15 cellular contexts compared by ENCODE assay signal in the genomic region with DNA sequence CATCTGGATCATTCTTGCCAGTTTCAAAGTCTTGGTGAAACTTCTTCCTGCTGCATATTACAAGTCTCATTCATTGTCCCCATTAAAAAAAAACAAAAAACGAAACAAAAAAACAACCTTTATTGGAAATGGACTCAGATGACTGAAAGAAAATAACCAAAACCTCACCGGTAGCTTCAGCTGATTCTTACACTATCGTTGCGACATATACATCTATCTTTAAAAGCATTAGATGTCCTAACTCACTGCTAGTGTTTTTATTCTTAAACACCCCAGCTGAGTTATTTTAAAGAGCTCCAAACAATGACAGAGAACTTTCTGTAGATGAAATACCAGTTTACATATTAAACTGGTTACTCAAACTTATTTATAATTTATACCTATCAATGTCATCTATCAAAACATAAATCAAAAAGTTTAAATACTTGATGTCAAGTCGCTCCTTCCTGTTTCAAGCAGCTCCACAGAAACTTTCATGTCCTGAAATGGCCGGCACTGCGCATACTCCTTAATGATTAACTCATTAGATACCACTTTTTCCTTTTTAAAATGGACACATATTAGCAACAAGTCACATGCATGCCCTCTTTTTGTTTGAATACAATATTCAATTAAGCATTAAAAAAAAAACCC.
DNase-seq lines count a peak whose midpoint lies in the region; ATAC-seq and TF ChIP-seq lines count a peak whose summit lies in the region.
"Had no signal": no experiment of that assay in that cellular context is flagged by ENCODE, and none has a peak within 500 bp of the region (broad histone marks: within the 10 kb centered on the region; RNA-seq: fewer than 3 reads in every experiment).

No MANE protein-coding gene starts in this region.

- H3K23ac ChIP-seq in IMR-90 (ENCODE audit: low read depth, low read length) = peak overlapping the region; percentile 8; the same call in 1 of the 2 replicates

- H3K36me3 ChIP-seq in IMR-90 (ENCODE audit: control insufficient read depth, insufficient read depth, low read length) (peaks cover 22% of the 10 kb centered on the region), iPS-15b (ENCODE audit: control insufficient read depth, insufficient read depth, low read length) (no peaks in the 10 kb centered on the region), testis (ENCODE audit: low read depth, missing control alignments) (no peaks in the 10 kb centered on the region)
- H3K36me3 ChIP-seq: heart left ventricle had no signal

- no peak overlapping the region for H2BK15ac ChIP-seq in IMR-90 (ENCODE audit: low read depth, low read length)

- no peak for TF ChIP-seq POLR2A in IMR-90 (IDR thresholded peaks at IDR 0.05; ENCODE audit: low read depth, low read length)
- TF ChIP-seq POLR2A in testis (IDR thresholded peaks at IDR 0.05) = no peak

- no peaks in the 10 kb centered on the region for H3K9me3 ChIP-seq in IMR-90 (ENCODE audit: control insufficient read depth, insufficient read depth, low read length)
- no peaks in the 10 kb centered on the region for H3K9me3 ChIP-seq in iPS-15b (ENCODE audit: control insufficient read depth, insufficient read depth, low read length)
- H3K9me3 ChIP-seq in testis = no peaks in the 10 kb centered on the region
- H3K9me3 ChIP-seq: heart left ventricle had no signal

- H4K8ac ChIP-seq in IMR-90 (ENCODE audit: low read depth in 2 of 2, low read length in 2 of 2) = no peak overlapping the region

- H3K27ac ChIP-seq in IMR-90 (ENCODE audit: insufficient read depth, low read length) (no peak overlapping the region), testis (peak overlapping the region; percentile 80 to 84)

- H2AK5ac ChIP-seq in IMR-90 (ENCODE audit: low read depth, low read length) = no peak overlapping the region

- no peak overlapping the region for H2BK20ac ChIP-seq in IMR-90 (ENCODE audit: low read depth, low read length)

- H3K4me2 ChIP-seq in IMR-90 (ENCODE audit: low read depth, low read length) = peak overlapping the region; percentile 73

- no peak overlapping the region for H2BK120ac ChIP-seq in IMR-90 (ENCODE audit: low read depth, low read length)

- peaks cover 2% of the 10 kb centered on the region for H3K36me3 Mint-ChIP-seq in effector memory CD8-positive, alpha-beta T cell (ENCODE audit: insufficient read depth)

- CTCF ChIA-PET in IMR-90 (lab: Yijun Ruan, JAX) = no interaction called here

- H3K4me3 Mint-ChIP-seq in effector memory CD8-positive, alpha-beta T cell = no peak overlapping the region

- intact Hi-C loops in IMR-90 (cut with micrococcal nuclease) = no loop called here
- intact Hi-C loops in testis (cut with DNase I; ENCODE audit: low total_unique reads) = no loop called here
- intact Hi-C loops in sciatic nerve (cut with DNase I) = no loop called here

- peak overlapping the region; percentile 58 for H3K18ac ChIP-seq in IMR-90 (ENCODE audit: low read depth, low read length)

- in situ Hi-C loops in IMR-90 (cut with MboI; ENCODE audit: low sequenced_read_pairs) = no loop called here
- in situ Hi-C loops in astrocyte of the cerebellum (cut with HindIII; ENCODE audit: low sequenced_read_pairs) = no loop called here

- H3K14ac ChIP-seq in IMR-90 (replicated peaks; ENCODE audit: low read depth, low read length) = no peak overlapping the region

- TF ChIP-seq RAD21 in IMR-90 (IDR thresholded peaks at IDR 0.05; ENCODE audit: low read length) = no peak

- TF ChIP-seq CTCF in IMR-90 (conservative IDR thresholded peaks at IDR 0.05; ENCODE audit: low read depth, low read length) = no peak
- no peak for TF ChIP-seq CTCF in astrocyte of the cerebellum (IDR thresholded peaks at IDR 0.05; ENCODE audit: low read depth, low read length, missing control alignments)
- TF ChIP-seq CTCF in testis (IDR thresholded peaks at IDR 0.05) = no peak

- 44% methylated on average over 4 of the region's 7 CpGs; no CpG with 5 or more reads in 1 of the 2 experiments for WGBS in IMR-90 (ENCODE audit: extremely low coverage in 2 of 2, insufficient read length in 1 of 2), 2 experiments
- WGBS in testis, 2 donors = 9 to 10% methylated on average over 7 of the region's 7 CpGs

- peaks cover 12% of the 10 kb centered on the region; the same call in 1 of the 2 replicates for H4K20me1 ChIP-seq in IMR-90 (ENCODE audit: insufficient read depth, low read length)

- H3K27me3 Mint-ChIP-seq in effector memory CD8-positive, alpha-beta T cell = peaks cover 21 to 33% of the 10 kb centered on the region in 2 donors

- H4K5ac ChIP-seq in IMR-90 (ENCODE audit: low read depth, low read length) = no peak overlapping the region; the same call in 1 of the 2 replicates

- H3K27ac Mint-ChIP-seq in effector memory CD8-positive, alpha-beta T cell = no peak overlapping the region

- DNase-seq in IMR-90 (peak; percentile 43), astrocyte of the cerebellum (ENCODE audit: low read depth) (no peak), testis (no peak), sciatic nerve (ENCODE audit: low spot score) (no peak)
- no peak for DNase-seq in activated CD4-positive, alpha-beta T cell treated with anti-CD3 and anti-CD28 coated beads for 4 hours
- DNase-seq in effector memory CD8-positive, alpha-beta T cell = no peak
- DNase-seq: activated CD4-positive, alpha-beta T cell treated with anti-CD3 and anti-CD28 coated beads, Interleukin-2, amount 50 U/mL, for 4 hours; activated naive CD4-positive, alpha-beta T cell; DMS 273 treated with DMSO at 0.1 percent for 48 hours; heart left ventricle; NCI-H2081; substantia nigra had no signal

- H3K27me3 ChIP-seq in IMR-90 (ENCODE audit: control insufficient read depth, insufficient read depth, low read length) (no peaks in the 10 kb centered on the region), iPS-15b (ENCODE audit: control insufficient read depth, insufficient read depth, low read length) (peaks cover 34% of the 10 kb centered on the region), testis (no peaks in the 10 kb centered on the region)

- peak overlapping the region; percentile 99 for H3K9ac ChIP-seq in IMR-90 (ENCODE audit: low read depth, low read length)
- no peak overlapping the region for H3K9ac ChIP-seq in iPS-15b (ENCODE audit: low read depth, low read length)

- no peaks in the 10 kb centered on the region for H3K9me3 Mint-ChIP-seq in effector memory CD8-positive, alpha-beta T cell

- dilution Hi-C loops in IMR-90 (cut with HindIII; ENCODE audit: low sequenced_read_pairs, unreplicated experiment) = no loop called here

- H3K4me3 ChIP-seq in IMR-90 (ENCODE audit: insufficient read depth, low read depth, low read length) = peak overlapping the region; percentile 94
- peak overlapping the region; percentile 59 for H3K4me3 ChIP-seq in astrocyte of the cerebellum (ENCODE audit: low read depth, low read length)
- H3K4me3 ChIP-seq in iPS-15b (ENCODE audit: low read depth, low read length) = peak overlapping the region; percentile 55
- H3K4me3 ChIP-seq in testis = peak overlapping the region; percentile 67 to 80
- H3K4me3 ChIP-seq: GM12878, lung had no signal

- H2AK9ac ChIP-seq in IMR-90 (replicated peaks; ENCODE audit: low read depth, low read length, poor library complexity) = no peak overlapping the region

- POLR2A ChIA-PET in IMR-90 (lab: Charles Lee; ENCODE audit: unreplicated experiment) = interaction anchor here (0.6 to 1.0 kb wide), 3 partner anchors 76 to 168 kb away, joined by 3 to 4 read pairs (median 3); no protein-coding TSS in a partner anchor

- no peak overlapping the region for H2AFZ ChIP-seq in IMR-90 (replicated peaks; ENCODE audit: low read length, poor library complexity)

- no peak overlapping the region for H3K4ac ChIP-seq in IMR-90 (ENCODE audit: low read depth, low read length)

- BruUV-seq in IMR-90 (replicated peaks; lab: Mats Ljungman, UMichigan) = no TSS peak

- H3K56ac ChIP-seq in IMR-90 (ENCODE audit: extremely low read depth, insufficient read depth, low read length) = peak overlapping the region; percentile 50; the same call in 1 of the 2 replicates

- peaks cover 19 to 20% of the 10 kb centered on the region in 2 donors for H3K4me1 Mint-ChIP-seq in effector memory CD8-positive, alpha-beta T cell (ENCODE audit: low read depth in 2 of 2)

- no peak for ATAC-seq in IMR-90 (ENCODE audit: low read depth)
- no peak for ATAC-seq in sciatic nerve
- ATAC-seq in effector memory CD8-positive, alpha-beta T cell (replicated peaks) = no peak
- ATAC-seq: GM12878, heart left ventricle had no signal

- H2BK5ac ChIP-seq in IMR-90 (ENCODE audit: low read depth, low read length, poor library complexity, severe bottlenecking) = no peak overlapping the region

- no peak overlapping the region for H4K91ac ChIP-seq in IMR-90 (ENCODE audit: insufficient read depth, low read depth, low read length)

- H3K9me1 ChIP-seq in IMR-90 (ENCODE audit: insufficient read depth, low read length) = 0 out of 2 replicates have a peak, but pooled peaks cover 2% of the 10 kb centered on the region

- peaks cover 0 to 15% of the 10 kb centered on the region in 2 experiments; a peak in 2 of 4 replicates for H3K79me1 ChIP-seq in IMR-90 (ENCODE audit: low read depth in 1 of 2, low read length in 2 of 2)

- H3K4me1 ChIP-seq in IMR-90 (ENCODE audit: control insufficient read depth, insufficient read depth, low read length) = peaks cover 7% of the 10 kb centered on the region
- H3K4me1 ChIP-seq in iPS-15b (ENCODE audit: control insufficient read depth, insufficient read depth, low read length) = peaks cover 13% of the 10 kb centered on the region
- peaks cover 3% of the 10 kb centered on the region for H3K4me1 ChIP-seq in testis

TF ChIP-seq in IMR-90, 13 proteins besides CTCF, POLR2A, EP300 and RAD21:
- TF ChIP-seq MXI1 (IDR thresholded peaks at IDR 0.05; ENCODE audit: borderline replicate concordance, low read depth, low read length) (no peak), MAFK (IDR thresholded peaks at IDR 0.05; ENCODE audit: low read depth, low read length) (no peak), CEBPB (IDR thresholded peaks at IDR 0.05; ENCODE audit: low read depth, low read length) (peak; percentile 75)
